In genomic region chr17:35587074-35587961, GRCh38 we compare ENCODE assay signal across 1 cellular context.
A peak's percentile ranks its signal among the peaks of the same experiment; 100 is the strongest.
TF ChIP-seq lines count a peak whose summit lies in the region.

TSS of gene AP2B1 (plus strand) at chr17:35587322. CDS start at chr17:35594031, 6,709 bp downstream.

TF ChIP-seq in K562, 482 proteins besides CTCF, POLR2A, EP300 and RAD21 (continued from another document):
- TF ChIP-seq ARID4B (CRISPR knock-in tag; IDR thresholded peaks at IDR 0.05) (peak; percentile 83), HINFP (tag; conservative IDR thresholded peaks at IDR 0.05; ENCODE audit: low read depth) (no peak), FOSL1 (tag; conservative IDR thresholded peaks at IDR 0.05) (peak; percentile 76), SOX6 (IDR thresholded peaks at IDR 0.05) (peak; percentile 33), ZBED1 (IDR thresholded peaks at IDR 0.05) (peak; percentile 66; the same call in 1 of the 2 replicates), PRPF4 (IDR thresholded peaks at IDR 0.05; ENCODE audit: insufficient read depth, low read depth, low read length, poor library complexity, severe bottlenecking) (no peak), RUNX1 (IDR thresholded peaks at IDR 0.05; ENCODE audit: low read depth) (no peak), NCOA6 (IDR thresholded peaks at IDR 0.05) (peak; percentile 69), MEF2A (IDR thresholded peaks at IDR 0.05; ENCODE audit: control insufficient read depth, low read depth, low read length) (no peak), CXXC5 (CRISPR knock-in tag; IDR thresholded peaks at IDR 0.05) (peak; percentile 83), HNRNPLL (IDR thresholded peaks at IDR 0.05; ENCODE audit: low read depth, low read length, poor library complexity, severe bottlenecking) (peak; percentile 73), MLX (CRISPR knock-in tag; conservative IDR thresholded peaks at IDR 0.05) (0 out of 4 replicates have a peak, but pooled peaks of 1 of the 2 experiments have one; percentile 21), RFX1 (IDR thresholded peaks at IDR 0.05) (no peak), TAF7 (tag; IDR thresholded peaks at IDR 0.05) (peak; percentile 38; the same call in 1 of the 2 replicates), ELK1 (CRISPR knock-in tag; IDR thresholded peaks at IDR 0.05) (no peak), ZNF407 (IDR thresholded peaks at IDR 0.05; ENCODE audit: low read depth) (no peak), ZNF217 (CRISPR knock-in tag; IDR thresholded peaks at IDR 0.05) (no peak), NR2C2 (CRISPR knock-in tag; IDR thresholded peaks at IDR 0.05) (0 out of 2 replicates have a peak, but pooled peaks have one; percentile 5), NR2C2 (tag; IDR thresholded peaks at IDR 0.05) (peak; percentile 94), ZNF717 (CRISPR knock-in tag; IDR thresholded peaks at IDR 0.05) (no peak), FOXJ3 (CRISPR knock-in tag; IDR thresholded peaks at IDR 0.05) (no peak), ETV6 (IDR thresholded peaks at IDR 0.05; ENCODE audit: borderline replicate concordance in 1 of 2, low read depth in 2 of 2, low read length in 1 of 2) (peak in 1 of 2 experiments; percentile 46; a peak in 1 of 4 replicates), ETV6 (CRISPR knock-in tag; IDR thresholded peaks at IDR 0.05; ENCODE audit: borderline replicate concordance) (no peak), STAG1 (CRISPR knock-in tag; IDR thresholded peaks at IDR 0.05; ENCODE audit: borderline replicate concordance) (no peak), HOMEZ (CRISPR knock-in tag; IDR thresholded peaks at IDR 0.05) (no peak), GABPB1 (CRISPR knock-in tag; IDR thresholded peaks at IDR 0.05) (peak; percentile 88), TGIF2 (CRISPR knock-in tag; IDR thresholded peaks at IDR 0.05) (no peak), ZNF445 (CRISPR knock-in tag; IDR thresholded peaks at IDR 0.05; ENCODE audit: low read depth) (no peak), MAFF (IDR thresholded peaks at IDR 0.05; ENCODE audit: low read length) (no peak), ZBTB5 (IDR thresholded peaks at IDR 0.05) (no peak), CAMTA2 (CRISPR knock-in tag; conservative IDR thresholded peaks at IDR 0.05) (no peak), ZNF830 (CRISPR knock-in tag; IDR thresholded peaks at IDR 0.05) (no peak), SNRNP70 (optimal IDR thresholded peaks at IDR 0.05; ENCODE audit: low read depth, low read length) (no peak), KDM2B (CRISPR knock-in tag; IDR thresholded peaks at IDR 0.05) (no peak), HMG20B (CRISPR knock-in tag; IDR thresholded peaks at IDR 0.05) (no peak), CHCHD3 (CRISPR knock-in tag; IDR thresholded peaks at IDR 0.05) (0 out of 2 replicates have a peak, but pooled peaks have one; percentile 79), ZNF57 (CRISPR knock-in tag; IDR thresholded peaks at IDR 0.05) (no peak), ZNF165 (CRISPR knock-in tag; IDR thresholded peaks at IDR 0.05; ENCODE audit: borderline replicate concordance) (no peak), ZNF639 (CRISPR knock-in tag; conservative IDR thresholded peaks at IDR 0.05 in 1 of 2, IDR thresholded peaks at IDR 0.05 in 1 of 2) (peak in 1 of 2 experiments; percentile 64; a peak in 1 of 4 replicates), LCOR (CRISPR knock-in tag; IDR thresholded peaks at IDR 0.05) (no peak), ZNF586 (CRISPR knock-in tag; conservative IDR thresholded peaks at IDR 0.05) (no peak)
